ENCODE assay signal across 1 cellular context in the genomic region with DNA sequence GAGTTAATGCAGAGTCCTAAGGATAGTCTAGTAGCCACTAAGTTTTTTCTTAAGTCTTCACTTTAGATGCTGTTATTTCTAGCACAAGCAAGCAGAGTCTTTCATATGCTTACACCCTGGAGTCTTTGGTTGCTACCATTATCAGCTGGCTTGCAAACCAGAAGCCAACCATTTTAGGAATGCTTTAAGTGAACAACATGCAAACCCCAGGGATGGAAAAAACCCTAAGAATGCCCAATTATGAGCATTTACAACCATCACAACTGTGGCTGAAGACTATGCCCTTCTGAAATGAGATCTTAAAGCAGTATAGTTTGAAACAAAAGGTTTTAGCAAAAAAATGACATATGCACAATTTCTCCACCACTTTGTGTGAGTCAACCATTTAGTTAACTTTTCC.
TF ChIP-seq lines count a peak whose summit lies in the region.

No MANE protein-coding gene starts in this region.

TF ChIP-seq in H1, 55 proteins besides CTCF, POLR2A, EP300 and RAD21:
- TF ChIP-seq SRF (IDR thresholded peaks at IDR 0.05; ENCODE audit: low read depth, low read length) (no peak), CTBP2 (IDR thresholded peaks at IDR 0.05; ENCODE audit: borderline replicate concordance, insufficient read depth, insufficient read length, low read length) (no peak), GABPA (IDR thresholded peaks at IDR 0.05; ENCODE audit: borderline replicate concordance, insufficient read depth, low read length) (no peak), JUND (IDR thresholded peaks at IDR 0.05; ENCODE audit: low read length) (no peak), TAF1 (IDR thresholded peaks at IDR 0.05; ENCODE audit: low read depth, low read length) (no peak), BCL11A (IDR thresholded peaks at IDR 0.05; ENCODE audit: low read depth in 2 of 2, low read length in 2 of 2) (no peak), JUN (IDR thresholded peaks at IDR 0.05; ENCODE audit: low read depth, low read length) (no peak), HDAC6 (IDR thresholded peaks at IDR 0.05; ENCODE audit: low read depth, low read length) (no peak), BRCA1 (IDR thresholded peaks at IDR 0.05; ENCODE audit: low read depth, low read length) (no peak), EZH2 (IDR thresholded peaks at IDR 0.05; ENCODE audit: low read depth, low read length, severe bottlenecking) (no peak), TAF7 (optimal IDR thresholded peaks at IDR 0.05; ENCODE audit: borderline replicate concordance, low read depth, low read length) (no peak), RXRA (IDR thresholded peaks at IDR 0.05; ENCODE audit: insufficient read depth, low read depth, low read length) (no peak)
- TF ChIP-seq, protein P1, sequence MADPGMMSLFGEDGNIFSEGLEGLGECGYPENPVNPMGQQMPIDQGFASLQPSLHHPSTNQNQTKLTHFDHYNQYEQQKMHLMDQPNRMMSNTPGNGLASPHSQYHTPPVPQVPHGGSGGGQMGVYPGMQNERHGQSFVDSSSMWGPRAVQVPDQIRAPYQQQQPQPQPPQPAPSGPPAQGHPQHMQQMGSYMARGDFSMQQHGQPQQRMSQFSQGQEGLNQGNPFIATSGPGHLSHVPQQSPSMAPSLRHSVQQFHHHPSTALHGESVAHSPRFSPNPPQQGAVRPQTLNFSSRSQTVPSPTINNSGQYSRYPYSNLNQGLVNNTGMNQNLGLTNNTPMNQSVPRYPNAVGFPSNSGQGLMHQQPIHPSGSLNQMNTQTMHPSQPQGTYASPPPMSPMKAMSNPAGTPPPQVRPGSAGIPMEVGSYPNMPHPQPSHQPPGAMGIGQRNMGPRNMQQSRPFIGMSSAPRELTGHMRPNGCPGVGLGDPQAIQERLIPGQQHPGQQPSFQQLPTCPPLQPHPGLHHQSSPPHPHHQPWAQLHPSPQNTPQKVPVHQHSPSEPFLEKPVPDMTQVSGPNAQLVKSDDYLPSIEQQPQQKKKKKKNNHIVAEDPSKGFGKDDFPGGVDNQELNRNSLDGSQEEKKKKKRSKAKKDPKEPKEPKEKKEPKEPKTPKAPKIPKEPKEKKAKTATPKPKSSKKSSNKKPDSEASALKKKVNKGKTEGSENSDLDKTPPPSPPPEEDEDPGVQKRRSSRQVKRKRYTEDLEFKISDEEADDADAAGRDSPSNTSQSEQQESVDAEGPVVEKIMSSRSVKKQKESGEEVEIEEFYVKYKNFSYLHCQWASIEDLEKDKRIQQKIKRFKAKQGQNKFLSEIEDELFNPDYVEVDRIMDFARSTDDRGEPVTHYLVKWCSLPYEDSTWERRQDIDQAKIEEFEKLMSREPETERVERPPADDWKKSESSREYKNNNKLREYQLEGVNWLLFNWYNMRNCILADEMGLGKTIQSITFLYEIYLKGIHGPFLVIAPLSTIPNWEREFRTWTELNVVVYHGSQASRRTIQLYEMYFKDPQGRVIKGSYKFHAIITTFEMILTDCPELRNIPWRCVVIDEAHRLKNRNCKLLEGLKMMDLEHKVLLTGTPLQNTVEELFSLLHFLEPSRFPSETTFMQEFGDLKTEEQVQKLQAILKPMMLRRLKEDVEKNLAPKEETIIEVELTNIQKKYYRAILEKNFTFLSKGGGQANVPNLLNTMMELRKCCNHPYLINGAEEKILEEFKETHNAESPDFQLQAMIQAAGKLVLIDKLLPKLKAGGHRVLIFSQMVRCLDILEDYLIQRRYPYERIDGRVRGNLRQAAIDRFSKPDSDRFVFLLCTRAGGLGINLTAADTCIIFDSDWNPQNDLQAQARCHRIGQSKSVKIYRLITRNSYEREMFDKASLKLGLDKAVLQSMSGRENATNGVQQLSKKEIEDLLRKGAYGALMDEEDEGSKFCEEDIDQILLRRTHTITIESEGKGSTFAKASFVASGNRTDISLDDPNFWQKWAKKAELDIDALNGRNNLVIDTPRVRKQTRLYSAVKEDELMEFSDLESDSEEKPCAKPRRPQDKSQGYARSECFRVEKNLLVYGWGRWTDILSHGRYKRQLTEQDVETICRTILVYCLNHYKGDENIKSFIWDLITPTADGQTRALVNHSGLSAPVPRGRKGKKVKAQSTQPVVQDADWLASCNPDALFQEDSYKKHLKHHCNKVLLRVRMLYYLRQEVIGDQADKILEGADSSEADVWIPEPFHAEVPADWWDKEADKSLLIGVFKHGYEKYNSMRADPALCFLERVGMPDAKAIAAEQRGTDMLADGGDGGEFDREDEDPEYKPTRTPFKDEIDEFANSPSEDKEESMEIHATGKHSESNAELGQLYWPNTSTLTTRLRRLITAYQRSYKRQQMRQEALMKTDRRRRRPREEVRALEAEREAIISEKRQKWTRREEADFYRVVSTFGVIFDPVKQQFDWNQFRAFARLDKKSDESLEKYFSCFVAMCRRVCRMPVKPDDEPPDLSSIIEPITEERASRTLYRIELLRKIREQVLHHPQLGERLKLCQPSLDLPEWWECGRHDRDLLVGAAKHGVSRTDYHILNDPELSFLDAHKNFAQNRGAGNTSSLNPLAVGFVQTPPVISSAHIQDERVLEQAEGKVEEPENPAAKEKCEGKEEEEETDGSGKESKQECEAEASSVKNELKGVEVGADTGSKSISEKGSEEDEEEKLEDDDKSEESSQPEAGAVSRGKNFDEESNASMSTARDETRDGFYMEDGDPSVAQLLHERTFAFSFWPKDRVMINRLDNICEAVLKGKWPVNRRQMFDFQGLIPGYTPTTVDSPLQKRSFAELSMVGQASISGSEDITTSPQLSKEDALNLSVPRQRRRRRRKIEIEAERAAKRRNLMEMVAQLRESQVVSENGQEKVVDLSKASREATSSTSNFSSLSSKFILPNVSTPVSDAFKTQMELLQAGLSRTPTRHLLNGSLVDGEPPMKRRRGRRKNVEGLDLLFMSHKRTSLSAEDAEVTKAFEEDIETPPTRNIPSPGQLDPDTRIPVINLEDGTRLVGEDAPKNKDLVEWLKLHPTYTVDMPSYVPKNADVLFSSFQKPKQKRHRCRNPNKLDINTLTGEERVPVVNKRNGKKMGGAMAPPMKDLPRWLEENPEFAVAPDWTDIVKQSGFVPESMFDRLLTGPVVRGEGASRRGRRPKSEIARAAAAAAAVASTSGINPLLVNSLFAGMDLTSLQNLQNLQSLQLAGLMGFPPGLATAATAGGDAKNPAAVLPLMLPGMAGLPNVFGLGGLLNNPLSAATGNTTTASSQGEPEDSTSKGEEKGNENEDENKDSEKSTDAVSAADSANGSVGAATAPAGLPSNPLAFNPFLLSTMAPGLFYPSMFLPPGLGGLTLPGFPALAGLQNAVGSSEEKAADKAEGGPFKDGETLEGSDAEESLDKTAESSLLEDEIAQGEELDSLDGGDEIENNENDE (IDR thresholded peaks at IDR 0.05; ENCODE audit: insufficient replicate concordance, low read length), result no peak
- TF ChIP-seq, protein P2, sequence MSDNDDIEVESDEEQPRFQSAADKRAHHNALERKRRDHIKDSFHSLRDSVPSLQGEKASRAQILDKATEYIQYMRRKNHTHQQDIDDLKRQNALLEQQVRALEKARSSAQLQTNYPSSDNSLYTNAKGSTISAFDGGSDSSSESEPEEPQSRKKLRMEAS (IDR thresholded peaks at IDR 0.05), result no peak
